8 cellular contexts compared by ENCODE assay signal in the genomic region with DNA sequence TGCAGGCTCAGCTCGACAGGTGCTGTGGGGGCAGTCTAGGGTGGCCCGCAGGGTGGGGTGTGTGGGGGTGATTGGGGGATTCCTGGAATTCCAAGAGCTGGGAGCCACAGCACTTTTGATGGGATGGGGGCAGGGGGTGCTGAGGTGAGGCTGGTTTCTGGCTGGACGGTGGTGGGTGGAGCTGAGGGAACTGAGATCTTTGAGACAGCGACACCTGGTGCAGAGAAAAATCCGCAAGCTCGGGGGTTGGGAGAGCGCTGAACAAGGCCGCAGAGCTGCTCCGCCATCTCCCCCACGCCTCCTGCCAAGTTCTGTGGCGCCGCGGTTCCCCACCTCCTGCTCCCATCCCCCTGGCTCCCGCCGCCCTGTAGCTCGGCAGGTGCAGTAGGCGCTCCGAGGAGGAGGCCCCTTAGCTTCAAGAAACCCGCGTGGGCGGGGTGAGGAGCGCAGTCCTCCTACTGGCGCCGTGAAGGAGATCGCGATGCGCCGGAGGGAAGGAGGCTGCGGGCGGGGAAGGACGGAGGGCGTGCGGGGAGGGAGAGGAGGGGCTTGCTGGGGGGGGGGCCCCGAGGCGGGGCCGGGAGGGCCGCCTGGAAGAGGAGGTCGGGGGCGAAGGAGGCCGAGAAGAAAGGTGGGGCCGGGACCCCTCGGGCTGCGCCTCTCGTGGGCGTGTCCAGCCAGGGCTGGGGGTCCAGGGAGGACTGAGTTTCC. TPM values are rescaled to one million over a fixed set of nuclear protein-coding genes. Genes with fewer than 3 reads are reported as not detected.
DNase-seq lines count a peak whose midpoint lies in the region; ATAC-seq and TF ChIP-seq lines count a peak whose summit lies in the region.

No MANE protein-coding gene starts in this region.

- TF ChIP-seq CTCF in AG09319 (IDR thresholded peaks at IDR 0.05; ENCODE audit: low read depth, low read length) = peak; percentile 64

- peak overlapping the region; percentile 95 for H3K27ac Mint-ChIP-seq in central memory CD8-positive, alpha-beta T cell (ENCODE audit: low read depth)

- H3K27me3 Mint-ChIP-seq in central memory CD8-positive, alpha-beta T cell = no peaks in the 10 kb centered on the region

- peak overlapping the region; percentile 92 for H3K4me3 Mint-ChIP-seq in central memory CD8-positive, alpha-beta T cell

- peaks cover 33% of the 10 kb centered on the region for H3K4me1 Mint-ChIP-seq in central memory CD8-positive, alpha-beta T cell

- DNase-seq in AG09319 (ENCODE audit: extremely low read depth, low read depth) (peak; percentile 48), HCEC 1CT (peak; percentile 75), NCI-H460 (ENCODE audit: extremely low read depth, low read depth) (peak; percentile 85), kidney glomerular epithelial cell (lab: John Stamatoyannopoulos, UW) (peak; percentile 89)
- DNase-seq in activated CD4-positive, CD25-positive, alpha-beta regulatory T cell treated with anti-CD3 and anti-CD28 coated beads, Interleukin-2, amount 50 U/mL, for 72 hours = peak; percentile 75
- peak; percentile 86 to 89 for DNase-seq in central memory CD8-positive, alpha-beta T cell (ENCODE audit: low spot score in 2 of 2)
- peak; percentile 79 to 83 for DNase-seq in stimulated activated CD4-positive, alpha-beta T cell treated with anti-CD3 and anti-CD28 coated beads, Interleukin-15, amount 100 ng/mL, for 48 hours (ENCODE audit: low read depth in 2 of 2)

- H3K9me3 Mint-ChIP-seq in central memory CD8-positive, alpha-beta T cell = no peaks in the 10 kb centered on the region

- ATAC-seq in central memory CD8-positive, alpha-beta T cell (replicated peaks; ENCODE audit: extremely low read depth, poor library complexity, severe bottlenecking) = peak; percentile 10
- no peak for ATAC-seq in HG03520 (IDR thresholded peaks at IDR 0.05; ENCODE audit: unreplicated experiment)

- peaks cover 68% of the 10 kb centered on the region for H3K36me3 Mint-ChIP-seq in central memory CD8-positive, alpha-beta T cell (ENCODE audit: insufficient read depth)

RNA-seq across cellular contexts. Expression of a gene that starts 1.3 kb away (rescaled TPM):
- total RNA-seq in NCI-H460 (2014; rRNA removed; shearing (Covaris generic)) = 21.3 and 23.1 TPM in 2 replicates
- polyA plus RNA-seq in NCI-H460 (2014; cell fraction: nucleus; rRNA removed) = 189 and 228 TPM in 2 replicates

RNA-seq across cellular contexts. Expression of a gene that starts 3.1 kb away (rescaled TPM):
- total RNA-seq in NCI-H460 (2014; rRNA removed; shearing (Covaris generic)) = 65.3 and 85.6 TPM in 2 replicates
- polyA plus RNA-seq in NCI-H460 (2014; cell fraction: nucleus; rRNA removed) = 90.1 and 167 TPM in 2 replicates

RNA-seq across cellular contexts. Expression of a gene that starts 15.1 kb away (rescaled TPM):
- total RNA-seq in NCI-H460 (2014; rRNA removed; shearing (Covaris generic)) = 13.6 and 18.7 TPM in 2 replicates
- 21.1 and 26.1 TPM in 2 replicates for polyA plus RNA-seq in NCI-H460 (2014; cell fraction: nucleus; rRNA removed)

RNA-seq across cellular contexts. Expression of a gene that starts 36.6 kb away (rescaled TPM):
- 1.9 and 3.1 TPM in 2 replicates for total RNA-seq in NCI-H460 (2014; rRNA removed; shearing (Covaris generic))
- polyA plus RNA-seq in NCI-H460 (2014; cell fraction: nucleus; rRNA removed) = 7.5 and 14.5 TPM in 2 replicates
